10 cellular contexts compared by ENCODE assay signal in the genomic region with DNA sequence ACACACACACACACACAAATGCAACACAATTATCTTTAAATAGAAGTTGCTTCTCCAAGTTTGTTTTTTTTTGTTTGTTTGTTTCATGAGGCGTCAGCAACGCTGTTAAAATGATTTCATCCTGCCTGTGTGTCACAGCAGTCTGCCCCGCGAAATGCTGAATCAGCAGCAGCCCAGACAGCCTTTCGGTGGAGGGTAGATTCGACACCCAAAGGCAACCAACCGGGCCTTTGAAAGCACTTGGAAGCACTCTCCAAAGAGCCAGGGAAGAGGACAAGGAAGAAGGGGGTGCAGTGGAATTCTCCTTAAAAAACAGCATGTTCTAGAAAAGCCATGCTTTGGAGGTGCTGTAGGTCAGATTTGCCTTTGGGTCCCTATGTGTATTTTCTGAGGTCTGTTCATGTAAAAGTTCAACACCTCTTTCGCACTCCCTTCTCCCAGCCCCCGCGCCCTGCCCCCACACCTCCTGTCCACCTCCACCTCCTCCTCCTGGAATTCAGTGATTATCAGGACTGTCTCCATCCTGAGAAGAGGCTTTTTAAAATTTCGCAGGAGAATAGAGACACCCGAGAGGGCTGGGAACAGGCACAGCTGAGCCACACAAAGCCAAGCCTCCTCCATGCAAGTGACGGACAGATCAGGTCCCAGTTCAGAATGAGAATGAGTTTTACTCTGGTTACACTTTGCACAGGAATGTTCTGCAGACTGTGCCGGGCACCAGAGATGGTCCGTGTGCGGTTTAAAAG.
DNase-seq lines count a peak whose midpoint lies in the region; ATAC-seq and TF ChIP-seq lines count a peak whose summit lies in the region.
"Had no signal": no experiment of that assay in that cellular context is flagged by ENCODE, and none has a peak within 500 bp of the region (broad histone marks: within the 10 kb centered on the region; RNA-seq: fewer than 3 reads in every experiment).

No MANE protein-coding gene starts in this region.

- H3K27me3 ChIP-seq in hepatocyte (no peaks in the 10 kb centered on the region), rectal smooth muscle tissue (ENCODE audit: control insufficient read depth, insufficient read depth, low read length) (no peaks in the 10 kb centered on the region)

- DNase-seq in Daoy (ENCODE audit: low read depth) (peak; percentile 4), hepatocyte (ENCODE audit: low spot score) (peak; percentile 46)
- DNase-seq in activated CD4-positive, alpha-beta memory T cell treated with anti-CD3 and anti-CD28 coated beads for 36 hours = peak; percentile 48
- DNase-seq: NCI-H1436 treated with DMSO at 0.1 percent for 48 hours had no signal

- no peaks in the 10 kb centered on the region for H3K79me2 ChIP-seq in hepatocyte

- H3K9me3 ChIP-seq in hepatocyte (ENCODE audit: low read depth) = no peaks in the 10 kb centered on the region

- H3K9me2 ChIP-seq in hepatocyte (replicated peaks; ENCODE audit: insufficient read depth) = no peaks in the 10 kb centered on the region

- ATAC-seq in GM21619 (IDR thresholded peaks at IDR 0.05; ENCODE audit: unreplicated experiment) (no peak), GM18519 (IDR thresholded peaks at IDR 0.05; ENCODE audit: low FRiP score, unreplicated experiment) (no peak), GM19351 (IDR thresholded peaks at IDR 0.05; ENCODE audit: unreplicated experiment) (no peak), HG02884 (IDR thresholded peaks at IDR 0.05; ENCODE audit: unreplicated experiment) (no peak)
- ATAC-seq: natural killer cell treated with Interleukin-12 subunit alpha and Interleukin-12 subunit beta and Interleukin-15 and Interleukin-18, amount 100 ng/mL, for 72 hours had no signal

- peaks cover 22% of the 10 kb centered on the region for H3K4me1 ChIP-seq in hepatocyte (ENCODE audit: insufficient read depth)
- H3K4me1 ChIP-seq in rectal smooth muscle tissue (ENCODE audit: control insufficient read depth, insufficient read depth, low read length) = peaks cover 11% of the 10 kb centered on the region

- H3K4me1 Mint-ChIP-seq in activated CD4-positive, alpha-beta memory T cell treated with anti-CD3 and anti-CD28 coated beads for 36 hours (ENCODE audit: low read depth) = peaks cover 58% of the 10 kb centered on the region

- peak overlapping the region; percentile 35 for H3K27ac Mint-ChIP-seq in activated CD4-positive, alpha-beta memory T cell treated with anti-CD3 and anti-CD28 coated beads for 36 hours
- H3K27ac Mint-ChIP-seq: natural killer cell treated with Interleukin-12 subunit alpha and Interleukin-12 subunit beta and Interleukin-15 and Interleukin-18, amount 100 ng/mL, for 72 hours had no signal

- intact Hi-C loops in activated CD4-positive, alpha-beta memory T cell treated with anti-CD3 and anti-CD28 coated beads for 36 hours (cut with micrococcal nuclease) = no loop called here

- no peak for TF ChIP-seq CTCF in hepatocyte (IDR thresholded peaks at IDR 0.05; ENCODE audit: poor library complexity)

- H3K9me3 Mint-ChIP-seq in activated CD4-positive, alpha-beta memory T cell treated with anti-CD3 and anti-CD28 coated beads for 36 hours = no peaks in the 10 kb centered on the region
- H3K9me3 Mint-ChIP-seq: natural killer cell treated with Interleukin-12 subunit alpha and Interleukin-12 subunit beta and Interleukin-15 and Interleukin-18, amount 100 ng/mL, for 72 hours had no signal

- H3K4me3 ChIP-seq in hepatocyte (no peak overlapping the region), rectal smooth muscle tissue (ENCODE audit: low read length) (peak overlapping the region; percentile 16)

- H2AFZ ChIP-seq in hepatocyte = no peak overlapping the region

- H3K36me3 Mint-ChIP-seq in activated CD4-positive, alpha-beta memory T cell treated with anti-CD3 and anti-CD28 coated beads for 36 hours = peaks cover 27% of the 10 kb centered on the region
- H3K36me3 Mint-ChIP-seq: natural killer cell treated with Interleukin-12 subunit alpha and Interleukin-12 subunit beta and Interleukin-15 and Interleukin-18, amount 100 ng/mL, for 72 hours had no signal

- CTCF ChIA-PET in activated CD4-positive, alpha-beta memory T cell treated with anti-CD3 and anti-CD28 coated beads for 36 hours (lab: Charles Lee) = no interaction called here

- no peak overlapping the region for H3K4me3 Mint-ChIP-seq in activated CD4-positive, alpha-beta memory T cell treated with anti-CD3 and anti-CD28 coated beads for 36 hours
- H3K4me3 Mint-ChIP-seq: natural killer cell treated with Interleukin-12 subunit alpha and Interleukin-12 subunit beta and Interleukin-15 and Interleukin-18, amount 100 ng/mL, for 72 hours had no signal

- 30% methylated on average over 16 of the region's 16 CpGs for WGBS in hepatocyte (ENCODE audit: low lambda C conversion rate, missing lambda C conversion rate)

- H3K4me2 ChIP-seq in hepatocyte = peak overlapping the region; percentile 57

- H3K27me3 Mint-ChIP-seq in activated CD4-positive, alpha-beta memory T cell treated with anti-CD3 and anti-CD28 coated beads for 36 hours = no peaks in the 10 kb centered on the region
- H3K27me3 Mint-ChIP-seq: natural killer cell treated with Interleukin-12 subunit alpha and Interleukin-12 subunit beta and Interleukin-15 and Interleukin-18, amount 100 ng/mL, for 72 hours had no signal

- no peaks in the 10 kb centered on the region for H4K20me1 ChIP-seq in hepatocyte (ENCODE audit: insufficient read depth, poor library complexity, severe bottlenecking)

- H3K36me3 ChIP-seq in hepatocyte (replicated peaks; ENCODE audit: insufficient read depth, low read depth) (no peaks in the 10 kb centered on the region), rectal smooth muscle tissue (ENCODE audit: control insufficient read depth, insufficient read depth, low read length) (no peaks in the 10 kb centered on the region)

- no peak overlapping the region for H3K9ac ChIP-seq in rectal smooth muscle tissue (ENCODE audit: low read length)

- H3K27ac ChIP-seq in hepatocyte = peak overlapping the region; percentile 65
- H3K27ac ChIP-seq in rectal smooth muscle tissue (ENCODE audit: low read depth, low read length) = peak overlapping the region; percentile 47

- POLR2A ChIA-PET in activated CD4-positive, alpha-beta memory T cell treated with anti-CD3 and anti-CD28 coated beads for 36 hours (lab: Charles Lee) = no interaction called here
